In the genomic region with DNA sequence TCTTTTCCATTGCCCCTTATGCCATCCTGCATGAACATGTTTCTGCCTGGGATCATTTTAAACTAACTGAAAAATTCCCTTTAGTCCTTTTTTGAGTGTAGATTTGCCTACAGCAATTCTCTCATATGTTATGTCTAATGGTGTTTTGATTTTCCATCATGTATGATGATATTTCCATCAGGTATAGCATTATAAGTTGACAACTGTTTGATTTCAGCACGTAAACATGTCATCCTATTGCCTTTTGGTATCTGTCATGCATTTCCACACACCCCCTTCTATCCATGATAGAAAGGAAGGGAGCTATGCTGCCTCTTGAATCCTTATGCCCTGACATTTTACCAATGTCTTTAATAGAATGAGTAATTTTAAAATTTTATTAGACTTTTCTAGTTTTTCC, we compare ENCODE assay signal across 29 cellular contexts.
"Had no signal": no experiment of that assay in that cellular context is flagged by ENCODE, and none has a peak within 500 bp of the region (broad histone marks: within the 10 kb centered on the region; RNA-seq: fewer than 3 reads in every experiment).

No MANE protein-coding gene starts in this region.

- H3K9me3 ChIP-seq: colonic mucosa, esophagus muscularis mucosa, esophagus squamous epithelium, gastrocnemius medialis, gastroesophageal sphincter, heart left ventricle, heart right ventricle had no signal

- FAIRE-seq: colon, endometrium, endothelial cell of umbilical vein, frontal cortex had no signal

- ATAC-seq: effector memory CD8-positive, alpha-beta T cell; esophagus mucosa; foreskin keratinocyte; gastrocnemius medialis; gastroesophageal sphincter; heart left ventricle; heart right ventricle had no signal

- H3K27me3 ChIP-seq: colonic mucosa, dorsolateral prefrontal cortex, esophagus muscularis mucosa, esophagus squamous epithelium, foreskin keratinocyte, gastrocnemius medialis, heart left ventricle, heart right ventricle had no signal

- DNase-seq: colonic mucosa; cortex of kidney; dermis blood vessel endothelial cell; dorsolateral prefrontal cortex; effector CD4-positive, alpha-beta T cell; effector CD8-positive, alpha-beta T cell; effector memory CD4-positive, alpha-beta T cell; effector memory CD8-positive, alpha-beta T cell; endodermal cell; erythroblast; esophagus squamous epithelium; foreskin fibroblast; foreskin keratinocyte; foreskin melanocyte; gastrocnemius medialis; glutamatergic neuron; head of caudate nucleus; heart left ventricle; heart right ventricle had no signal

- H3K27ac ChIP-seq: colonic mucosa, coronary artery, dorsolateral prefrontal cortex, epithelial cell of prostate, esophagus muscularis mucosa, esophagus squamous epithelium, foreskin keratinocyte, gastrocnemius medialis, gastroesophageal sphincter, heart left ventricle, heart right ventricle had no signal

- H3K27me3 Mint-ChIP-seq: dendritic cell treated with granulocyte-macrophage colony-stimulating factor and Interleukin-4, amounts not matched to agents 40 ng/mL and 50 ng/mL, for 4 days; effector memory CD8-positive, alpha-beta T cell had no signal

- H3K4me3 Mint-ChIP-seq: dendritic cell treated with granulocyte-macrophage colony-stimulating factor and Interleukin-4, amounts not matched to agents 40 ng/mL and 50 ng/mL, for 4 days; effector memory CD8-positive, alpha-beta T cell; endodermal cell had no signal

- H3K27ac Mint-ChIP-seq: dendritic cell treated with granulocyte-macrophage colony-stimulating factor and Interleukin-4, amounts not matched to agents 40 ng/mL and 50 ng/mL, for 4 days; effector memory CD8-positive, alpha-beta T cell; endodermal cell had no signal

- H3K4me3 ChIP-seq: colonic mucosa, coronary artery, dorsolateral prefrontal cortex, esophagus muscularis mucosa, esophagus squamous epithelium, gastrocnemius medialis, gastroesophageal sphincter, heart left ventricle, heart right ventricle had no signal

- H3K9me3 Mint-ChIP-seq: dendritic cell treated with granulocyte-macrophage colony-stimulating factor and Interleukin-4, amounts not matched to agents 40 ng/mL and 50 ng/mL, for 4 days; effector memory CD8-positive, alpha-beta T cell; endodermal cell had no signal

- H3K36me3 ChIP-seq: colonic mucosa, esophagus muscularis mucosa, esophagus squamous epithelium, gastrocnemius medialis, gastroesophageal sphincter, heart left ventricle, heart right ventricle had no signal

- H3K4me1 Mint-ChIP-seq: endodermal cell had no signal
